8 cellular contexts compared by ENCODE assay signal in the genomic region with DNA sequence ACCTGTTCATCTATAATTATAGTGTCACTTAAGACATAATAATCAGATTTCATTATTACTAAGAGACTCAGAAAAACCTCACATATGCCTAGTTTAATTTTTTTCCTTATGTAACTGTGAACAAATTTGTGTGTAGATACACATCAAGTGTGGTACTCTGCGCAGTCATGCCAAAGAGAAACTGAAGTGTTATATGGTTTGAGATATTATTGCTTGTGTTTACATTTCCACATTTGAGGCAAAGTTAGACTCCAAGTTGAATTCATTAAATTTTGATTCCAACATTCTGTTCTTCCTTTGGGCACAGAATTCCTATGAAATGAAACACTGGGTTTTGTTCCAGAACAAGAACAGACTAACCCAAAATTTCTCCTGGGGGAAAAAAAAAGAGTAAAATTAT. TPM values are rescaled to one million over a fixed set of nuclear protein-coding genes. Genes with fewer than 3 reads are reported as not detected.
DNase-seq lines count a peak whose midpoint lies in the region; ATAC-seq and TF ChIP-seq lines count a peak whose summit lies in the region.

No MANE protein-coding gene starts in this region.

- H3K27me3 ChIP-seq in BLaER1 (no peaks in the 10 kb centered on the region), MM.1S (replicated peaks; ENCODE audit: insufficient read depth, low read length) (no peaks in the 10 kb centered on the region), dorsolateral prefrontal cortex (no peaks in the 10 kb centered on the region), neural cell (ENCODE audit: insufficient read depth, low read depth, low read length) (no peaks in the 10 kb centered on the region)

- DNase-seq in MM.1S = peak; percentile 36
- no peak for DNase-seq in dorsolateral prefrontal cortex
- no peak for DNase-seq in T1000 (lab: John Stamatoyannopoulos, UW)
- no peak for DNase-seq in stimulated activated CD4-positive, alpha-beta T cell treated with anti-CD3 and anti-CD28 coated beads, Interleukin-2, amount 100 ng/mL, for 48 hours
- no peak for DNase-seq in stimulated activated CD4-positive, alpha-beta T cell treated with anti-CD3 and anti-CD28 coated beads, Interleukin-2, amount 100 ng/mL, for 24 hours

- H3K9ac ChIP-seq in BLaER1 = peak overlapping the region; percentile 93
- H3K9ac ChIP-seq in MM.1S (ENCODE audit: low read length) = peak overlapping the region; percentile 96
- no peak overlapping the region for H3K9ac ChIP-seq in neural cell (ENCODE audit: low read length)

- peaks cover 55% of the 10 kb centered on the region for H4K20me1 ChIP-seq in BLaER1
- 0 out of 2 replicates have a peak, but pooled peaks cover 9% of the 10 kb centered on the region for H4K20me1 ChIP-seq in MM.1S (ENCODE audit: insufficient read depth, low read length)
- no peaks in the 10 kb centered on the region for H4K20me1 ChIP-seq in neural cell (ENCODE audit: insufficient read depth)

- H3F3A ChIP-seq in MM.1S (ENCODE audit: insufficient read depth, low read length) = peaks cover 47% of the 10 kb centered on the region
- H3F3A ChIP-seq in neural cell (ENCODE audit: insufficient read depth, low read length, poor library complexity, severe bottlenecking) = peaks cover 3% of the 10 kb centered on the region

- TF ChIP-seq CTCF in MM.1S (IDR thresholded peaks at IDR 0.05; ENCODE audit: low read length) (no peak), dorsolateral prefrontal cortex (IDR thresholded peaks at IDR 0.05 in 54 of 56, conservative IDR thresholded peaks at IDR 0.05 in 2 of 56; ENCODE audit: low read depth in 1 of 56, partially characterized antibody in 56 of 56) (no peak), neural cell (IDR thresholded peaks at IDR 0.05; ENCODE audit: poor library complexity, severe bottlenecking) (no peak)

- TF ChIP-seq EP300 in neural cell (conservative IDR thresholded peaks at IDR 0.05; ENCODE audit: poor library complexity, severe bottlenecking) = no peak

- TF ChIP-seq RAD21 in neural cell (conservative IDR thresholded peaks at IDR 0.05) = no peak

- no peaks in the 10 kb centered on the region for H3K9me3 ChIP-seq in BLaER1
- no peaks in the 10 kb centered on the region for H3K9me3 ChIP-seq in MM.1S (replicated peaks; ENCODE audit: insufficient read depth, low read length)
- no peaks in the 10 kb centered on the region for H3K9me3 ChIP-seq in neural cell (ENCODE audit: low read length)

- H2AFZ ChIP-seq in MM.1S (ENCODE audit: low read length) = no peak overlapping the region
- no peak overlapping the region for H2AFZ ChIP-seq in neural cell (ENCODE audit: low read depth, low read length)

- intact Hi-C loops in dorsolateral prefrontal cortex (cut with DNase I) = no loop called here

- H3K4me3 ChIP-seq in BLaER1 (peak overlapping the region; percentile 96), MM.1S (ENCODE audit: low read length) (peak overlapping the region; percentile 96), dorsolateral prefrontal cortex (peak overlapping the region; percentile 62 to 97 (median 89)), neural cell (ENCODE audit: low read length) (peak overlapping the region; percentile 87)

- H3K4me1 ChIP-seq in BLaER1 = peaks cover 27% of the 10 kb centered on the region
- peaks cover 31% of the 10 kb centered on the region for H3K4me1 ChIP-seq in MM.1S (ENCODE audit: low read length)

- H3K79me2 ChIP-seq in MM.1S (ENCODE audit: low read length) (peaks cover 89% of the 10 kb centered on the region), neural cell (replicated peaks; ENCODE audit: insufficient read depth, low read length) (peaks cover 60% of the 10 kb centered on the region)

- no peak for ATAC-seq in HG02938 (IDR thresholded peaks at IDR 0.05; ENCODE audit: unreplicated experiment)

- H3K36me3 ChIP-seq in BLaER1 (no peaks in the 10 kb centered on the region), MM.1S (replicated peaks; ENCODE audit: insufficient read depth, low read length) (no peaks in the 10 kb centered on the region), neural cell (ENCODE audit: insufficient read depth, low read length) (no peaks in the 10 kb centered on the region)

- H3K4me2 ChIP-seq in BLaER1 (peak overlapping the region; percentile 89), MM.1S (ENCODE audit: low read depth, low read length) (peak overlapping the region; percentile 77), neural cell (ENCODE audit: low read length) (peak overlapping the region; percentile 56)

- no peaks in the 10 kb centered on the region for H3K9me2 ChIP-seq in MM.1S (replicated peaks; ENCODE audit: insufficient read depth, low read length)
- H3K9me2 ChIP-seq in neural cell (ENCODE audit: insufficient read depth, low read length) = no peaks in the 10 kb centered on the region

- H3K27ac ChIP-seq in BLaER1 = peak overlapping the region; percentile 97
- peak overlapping the region; percentile 96; the same call in 1 of the 2 replicates for H3K27ac ChIP-seq in MM.1S (ENCODE audit: low read length)
- H3K27ac ChIP-seq in dorsolateral prefrontal cortex = peak overlapping the region in 56 of 59 donors; percentile 62 to 100 (median 99)
- no peak overlapping the region for H3K27ac ChIP-seq in neural cell (ENCODE audit: low read length)

TF ChIP-seq in neural cell, 6 proteins besides CTCF, POLR2A, EP300 and RAD21:
- no peak for TF ChIP-seq EZH2 (IDR thresholded peaks at IDR 0.05; ENCODE audit: borderline replicate concordance, insufficient read depth, low read length, poor library complexity, severe bottlenecking)
- no peak for TF ChIP-seq POLR2AphosphoS5 (IDR thresholded peaks at IDR 0.05)
- no peak for TF ChIP-seq TAF1 (IDR thresholded peaks at IDR 0.05; ENCODE audit: low read depth)
- TF ChIP-seq, protein P1, sequence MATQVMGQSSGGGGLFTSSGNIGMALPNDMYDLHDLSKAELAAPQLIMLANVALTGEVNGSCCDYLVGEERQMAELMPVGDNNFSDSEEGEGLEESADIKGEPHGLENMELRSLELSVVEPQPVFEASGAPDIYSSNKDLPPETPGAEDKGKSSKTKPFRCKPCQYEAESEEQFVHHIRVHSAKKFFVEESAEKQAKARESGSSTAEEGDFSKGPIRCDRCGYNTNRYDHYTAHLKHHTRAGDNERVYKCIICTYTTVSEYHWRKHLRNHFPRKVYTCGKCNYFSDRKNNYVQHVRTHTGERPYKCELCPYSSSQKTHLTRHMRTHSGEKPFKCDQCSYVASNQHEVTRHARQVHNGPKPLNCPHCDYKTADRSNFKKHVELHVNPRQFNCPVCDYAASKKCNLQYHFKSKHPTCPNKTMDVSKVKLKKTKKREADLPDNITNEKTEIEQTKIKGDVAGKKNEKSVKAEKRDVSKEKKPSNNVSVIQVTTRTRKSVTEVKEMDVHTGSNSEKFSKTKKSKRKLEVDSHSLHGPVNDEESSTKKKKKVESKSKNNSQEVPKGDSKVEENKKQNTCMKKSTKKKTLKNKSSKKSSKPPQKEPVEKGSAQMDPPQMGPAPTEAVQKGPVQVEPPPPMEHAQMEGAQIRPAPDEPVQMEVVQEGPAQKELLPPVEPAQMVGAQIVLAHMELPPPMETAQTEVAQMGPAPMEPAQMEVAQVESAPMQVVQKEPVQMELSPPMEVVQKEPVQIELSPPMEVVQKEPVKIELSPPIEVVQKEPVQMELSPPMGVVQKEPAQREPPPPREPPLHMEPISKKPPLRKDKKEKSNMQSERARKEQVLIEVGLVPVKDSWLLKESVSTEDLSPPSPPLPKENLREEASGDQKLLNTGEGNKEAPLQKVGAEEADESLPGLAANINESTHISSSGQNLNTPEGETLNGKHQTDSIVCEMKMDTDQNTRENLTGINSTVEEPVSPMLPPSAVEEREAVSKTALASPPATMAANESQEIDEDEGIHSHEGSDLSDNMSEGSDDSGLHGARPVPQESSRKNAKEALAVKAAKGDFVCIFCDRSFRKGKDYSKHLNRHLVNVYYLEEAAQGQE (IDR thresholded peaks at IDR 0.05; ENCODE audit: borderline replicate concordance) = no peak
- no peak for TF ChIP-seq MXI1 (conservative IDR thresholded peaks at IDR 0.05; ENCODE audit: poor library complexity, severe bottlenecking)
- TF ChIP-seq SMC3 (conservative IDR thresholded peaks at IDR 0.05; ENCODE audit: poor library complexity) = no peak

RNA-seq across cellular contexts. Expression of a gene that starts 2.2 kb away (rescaled TPM):
- total RNA-seq in dorsolateral prefrontal cortex = 100 to 1,000 TPM; 106 to 168 (median 132) TPM
- polyA plus RNA-seq in neural cell = 12.7 and 13.3 TPM in 2 replicates
- 73.8 and 76.2 TPM in 2 replicates for polyA minus RNA-seq in neural cell
